Comparison of ENCODE assay signal across 21 cellular contexts in the genomic region with DNA sequence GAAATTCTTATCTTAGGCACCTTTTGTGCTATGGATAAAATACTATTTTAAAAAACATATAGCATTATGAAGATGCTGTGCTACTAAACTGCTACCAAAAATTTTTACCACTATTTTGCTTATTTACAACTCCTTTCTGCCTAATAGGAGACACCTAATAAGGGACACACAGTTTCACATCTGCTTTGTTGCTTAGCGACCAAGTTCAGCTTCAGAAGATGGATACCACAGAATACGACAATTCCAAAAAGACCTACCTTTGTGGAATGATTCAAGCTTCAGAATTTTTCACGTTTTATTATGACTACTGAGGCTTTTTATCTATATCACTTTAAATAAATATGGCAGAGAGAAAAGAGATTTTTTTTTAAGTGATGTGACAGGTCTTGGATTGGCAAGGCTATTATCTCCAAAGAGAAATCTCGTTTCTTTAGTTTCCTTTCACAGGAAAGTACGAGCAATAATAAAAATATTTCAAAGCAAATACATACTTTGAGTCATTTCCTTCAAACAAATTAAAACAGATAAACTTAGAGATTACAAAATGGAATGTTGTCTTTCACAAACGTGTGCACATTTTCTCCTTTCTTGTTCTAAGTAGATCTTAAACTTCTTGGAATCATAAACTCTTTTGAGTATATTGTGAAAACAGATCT. TPM values are rescaled to one million over a fixed set of nuclear protein-coding genes. Genes with fewer than 3 reads are reported as not detected.
A peak's percentile ranks its signal among the peaks of the same experiment; 100 is the strongest.
DNase-seq lines count a peak whose midpoint lies in the region; ATAC-seq, FAIRE-seq and TF ChIP-seq lines count a peak whose summit lies in the region.
"Had no signal": no experiment of that assay in that cellular context is flagged by ENCODE, and none has a peak within 500 bp of the region (broad histone marks: within the 10 kb centered on the region; RNA-seq: fewer than 3 reads in every experiment).

No MANE protein-coding gene starts in this region.

- no peak overlapping the region for H3K14ac ChIP-seq in mesenchymal stem cell (ENCODE audit: low read length in 2 of 2)

- H3K18ac ChIP-seq in mesenchymal stem cell (ENCODE audit: low read depth in 1 of 2, low read length in 2 of 2) = no peak overlapping the region

- H3K9ac ChIP-seq in PC-3 (ENCODE audit: low read length) (peak overlapping the region; percentile 68), mesenchymal stem cell (ENCODE audit: low read length) (peak overlapping the region; percentile 86)

- no peak overlapping the region for H3K4ac ChIP-seq in mesenchymal stem cell (ENCODE audit: low read depth in 1 of 2, low read length in 2 of 2)

- TF ChIP-seq POLR2A in GM12891 (IDR thresholded peaks at IDR 0.05; ENCODE audit: low read depth, low read length) (no peak), Peyer's patch (IDR thresholded peaks at IDR 0.05) (no peak)

- H3K4me1 ChIP-seq in PC-3 (ENCODE audit: insufficient read depth, low read length) (peaks cover 33% of the 10 kb centered on the region), mesenchymal stem cell (ENCODE audit: control insufficient read depth, insufficient read depth, low read depth, low read length) (no peaks in the 10 kb centered on the region), Peyer's patch (no peaks in the 10 kb centered on the region)
- H3K4me1 ChIP-seq: SJCRH30 had no signal

- FAIRE-seq in GM12891 (lab: Jason Lieb, UNC) = no peak
- no peak for FAIRE-seq in bronchial epithelial cell (lab: Jason Lieb, UNC)

- H2BK120ac ChIP-seq in mesenchymal stem cell (ENCODE audit: low read depth, low read length) = no peak overlapping the region

- H4K20me1 ChIP-seq in PC-3 (ENCODE audit: low read length) = 0 out of 2 replicates have a peak, but pooled peaks cover 3% of the 10 kb centered on the region

- no peak overlapping the region for H2BK12ac ChIP-seq in mesenchymal stem cell (ENCODE audit: low read length in 2 of 2)

- H2AFZ ChIP-seq in PC-3 (ENCODE audit: low read length) = no peak overlapping the region
- no peak overlapping the region for H2AFZ ChIP-seq in mesenchymal stem cell (ENCODE audit: low read depth, low read length)

- POLR2A ChIA-PET in PC-3 (lab: Charles Lee; ENCODE audit: unreplicated experiment) = interaction anchor here (0.7 kb wide), 1 partner anchor 22 kb away, joined by 18 read pairs; no protein-coding TSS in a partner anchor

- no peaks in the 10 kb centered on the region for H3K27me3 ChIP-seq in PC-3 (ENCODE audit: low read length)
- H3K27me3 ChIP-seq in bronchial epithelial cell (ENCODE audit: control insufficient read depth, insufficient read depth, low read length) = no peaks in the 10 kb centered on the region
- no peaks in the 10 kb centered on the region for H3K27me3 ChIP-seq in mesenchymal stem cell (ENCODE audit: control insufficient read depth in 1 of 2, insufficient read depth in 1 of 2, low read length in 2 of 2)
- no peaks in the 10 kb centered on the region for H3K27me3 ChIP-seq in Peyer's patch
- H3K27me3 ChIP-seq: right atrium auricular region, SJCRH30, thyroid gland had no signal

- H3K4me2 ChIP-seq in PC-3 (ENCODE audit: low read length) = peak overlapping the region; percentile 83
- H3K4me2 ChIP-seq in mesenchymal stem cell (ENCODE audit: low read length, poor library complexity, severe bottlenecking) = no peak overlapping the region

- no peak overlapping the region for H2BK15ac ChIP-seq in mesenchymal stem cell (ENCODE audit: low read depth, poor library complexity, severe bottlenecking)

- H3K79me2 ChIP-seq in PC-3 (ENCODE audit: low read length) = peaks cover 75% of the 10 kb centered on the region

- H3K23ac ChIP-seq in mesenchymal stem cell (ENCODE audit: low read length in 2 of 2) = no peak overlapping the region

- H3K9me2 ChIP-seq in PC-3 (replicated peaks; ENCODE audit: low read length) = no peaks in the 10 kb centered on the region

- CTCF ChIA-PET in PC-3 (lab: Charles Lee) = interaction anchor here (1.0 kb wide), 1 partner anchor 80 kb away, joined by 4 read pairs; no protein-coding TSS in a partner anchor

- TSS peak; percentile 58 for BruUV-seq in PC-3 (replicated peaks; lab: Mats Ljungman, UMichigan)

- no peak overlapping the region for H2AK5ac ChIP-seq in mesenchymal stem cell (ENCODE audit: low read length, severe bottlenecking)

- H3K27ac ChIP-seq in PC-3 (ENCODE audit: low read length) (peak overlapping the region; percentile 95), mesenchymal stem cell (ENCODE audit: low read length, poor library complexity, severe bottlenecking) (no peak overlapping the region), Peyer's patch (no peak overlapping the region)
- H3K27ac ChIP-seq: C4-2B, left ventricle myocardium inferior, right atrium auricular region, SJCRH30, thyroid gland had no signal

- no peak for TF ChIP-seq CTCF in PC-3 (conservative IDR thresholded peaks at IDR 0.05; ENCODE audit: low read depth, low read length)
- no peak for TF ChIP-seq CTCF in bronchial epithelial cell (IDR thresholded peaks at IDR 0.05; ENCODE audit: insufficient read depth, low read length, severe bottlenecking)
- no peak for TF ChIP-seq CTCF in Peyer's patch (IDR thresholded peaks at IDR 0.05)

- H3K4me3 ChIP-seq in PC-3 (ENCODE audit: low read length) (peak overlapping the region; percentile 56), bronchial epithelial cell (ENCODE audit: low read depth, low read length) (no peak overlapping the region), mesenchymal stem cell (ENCODE audit: insufficient read depth in 1 of 2, low read depth in 1 of 2, low read length in 2 of 2) (peak overlapping the region in 1 of 2 experiments; percentile 61), Peyer's patch (no peak overlapping the region)
- H3K4me3 ChIP-seq: left ventricle myocardium inferior, right atrium auricular region, SJCRH30, thyroid gland had no signal

- no peak for DNase-seq in GM12891 (ENCODE audit: insufficient read length, low spot score)
- DNase-seq in PC-3 = peak; percentile 90
- DNase-seq in bronchial epithelial cell (ENCODE audit: low read depth) = peak; percentile 71
- DNase-seq in mesenchymal stem cell = peak; percentile 21
- no peak for DNase-seq in Right ventricle myocardium inferior (ENCODE audit: missing footprints)
- no peak for DNase-seq in Peyer's patch
- DNase-seq: activated naive CD4-positive, alpha-beta T cell treated with anti-CD3 and anti-CD28 coated beads, Interleukin-2, amount 10 ng/mL, durations not matched to agents 7 days and 5 days; caudate nucleus; DMS79; left ventricle myocardium inferior; MM.1S; natural killer cell; NCI-H2081; NCI-H774; stimulated activated CD4-positive, alpha-beta T cell treated with anti-CD3 and anti-CD28 coated beads, Interleukin-2, amount 100 ng/mL, for 48 hours; thyroid gland had no signal

- H3K9me3 ChIP-seq in PC-3 (ENCODE audit: low read length) (no peaks in the 10 kb centered on the region), mesenchymal stem cell (ENCODE audit: control insufficient read depth, low read length) (no peaks in the 10 kb centered on the region), Peyer's patch (no peaks in the 10 kb centered on the region)
- H3K9me3 ChIP-seq: left ventricle myocardium inferior, right atrium auricular region, SJCRH30, thyroid gland had no signal

- no peak overlapping the region for H4K8ac ChIP-seq in mesenchymal stem cell (ENCODE audit: low read length)

- 50% methylated on average over 2 of the region's 6 CpGs for WGBS in mesenchymal stem cell

- H4K91ac ChIP-seq in mesenchymal stem cell (ENCODE audit: low read length) = no peak overlapping the region

- H3K79me1 ChIP-seq in mesenchymal stem cell (replicated peaks; ENCODE audit: low read length, poor library complexity, severe bottlenecking) = peaks cover 27% of the 10 kb centered on the region

- intact Hi-C loops in PC-3 (cut with micrococcal nuclease) (loop anchor here (1.0 kb wide), 3 partner anchors 21 to 68 kb away; partner anchors contain the start of gene NME1), Right ventricle myocardium inferior (cut with DNase I) (no loop called here)

- peaks cover 23% of the 10 kb centered on the region for H3F3A ChIP-seq in PC-3 (ENCODE audit: low read length, unreplicated experiment)

- H2BK5ac ChIP-seq in mesenchymal stem cell (ENCODE audit: low read depth, low read length, poor library complexity, severe bottlenecking) = no peak overlapping the region

- H3K36me3 ChIP-seq in PC-3 (ENCODE audit: low read depth, low read length) = no peaks in the 10 kb centered on the region
- H3K36me3 ChIP-seq in bronchial epithelial cell (ENCODE audit: control insufficient read depth, insufficient read depth, low read length) = no peaks in the 10 kb centered on the region
- H3K36me3 ChIP-seq in mesenchymal stem cell (ENCODE audit: control insufficient read depth in 1 of 2, insufficient read depth in 2 of 2, low read depth in 1 of 2, low read length in 2 of 2) = no peaks in the 10 kb centered on the region
- H3K36me3 ChIP-seq in Peyer's patch = no peaks in the 10 kb centered on the region
- H3K36me3 ChIP-seq: left ventricle myocardium inferior, right atrium auricular region, SJCRH30, thyroid gland had no signal

- peak; percentile 76 for ATAC-seq in PC-3
- no peak for ATAC-seq in GM18873 (IDR thresholded peaks at IDR 0.05; ENCODE audit: low FRiP score, unreplicated experiment)
- no peak for ATAC-seq in Right ventricle myocardium inferior
- ATAC-seq in HG03280 (IDR thresholded peaks at IDR 0.05; ENCODE audit: unreplicated experiment) = no peak
- ATAC-seq: natural killer cell had no signal

TF ChIP-seq in GM12891, 5 proteins besides CTCF, POLR2A, EP300 and RAD21:
- TF ChIP-seq PAX5 (IDR thresholded peaks at IDR 0.05; ENCODE audit: insufficient read depth, low read length, severe bottlenecking) (no peak), TAF1 (IDR thresholded peaks at IDR 0.05; ENCODE audit: low read depth, low read length) (no peak), POLR2AphosphoS5 (IDR thresholded peaks at IDR 0.05; ENCODE audit: low read depth, low read length) (no peak), SPI1 (IDR thresholded peaks at IDR 0.05; ENCODE audit: low read depth, low read length) (peak; percentile 35; the same call in 1 of the 2 replicates), POU2F2 (IDR thresholded peaks at IDR 0.05; ENCODE audit: low read depth, low read length) (no peak)
TF ChIP-seq in GM12891: peak in this region for 1.

RNA-seq across cellular contexts. Expression of gene SPAG9, which starts 35.4 kb away (rescaled TPM):
- polyA plus RNA-seq in GM12891 (2012; ENCODE audit: low read depth, missing spikeins) = 16.2 TPM
- total RNA-seq in PC-3 (2014; rRNA removed) (90.5 and 98.1 TPM in 2 replicates), bronchial epithelial cell (85.0 and 99.3 TPM in 2 replicates), Right ventricle myocardium inferior (49.4 TPM), Peyer's patch (100 to 1,000 TPM; 104 to 149 (median 132) TPM)
- polyA plus RNA-seq in mesenchymal stem cell (2013, experiment 1 of 2) = 41.1 TPM
- polyA plus RNA-seq in mesenchymal stem cell (2013, experiment 2 of 2) = 40.7 TPM

Comparison
In these comparisons a context has a peak if more than half of its experiments do, and no peak if none do; other contexts are left out.
1. DNase-seq: peak in PC-3 (single experiment), bronchial epithelial cell (single experiment) and mesenchymal stem cell (single experiment); none in GM12891 (single experiment), Right ventricle myocardium inferior (single experiment) and Peyer's patch (0 of 3).